17 cellular contexts compared by ENCODE assay signal in genomic region chr17:21198411-21198810, GRCh38. TPM values are rescaled to one million over a fixed set of nuclear protein-coding genes. Genes with fewer than 3 reads are reported as not detected.
DNase-seq lines count a peak whose midpoint lies in the region; ATAC-seq and TF ChIP-seq lines count a peak whose summit lies in the region.
"Had no signal": no experiment of that assay in that cellular context is flagged by ENCODE, and none has a peak within 500 bp of the region (broad histone marks: within the 10 kb centered on the region; RNA-seq: fewer than 3 reads in every experiment).

No MANE protein-coding gene starts in this region.

- no peak overlapping the region for H3K4ac ChIP-seq in IMR-90 (ENCODE audit: low read depth, low read length)

- no peaks in the 10 kb centered on the region for H3K9me3 Mint-ChIP-seq in GM23338
- no peaks in the 10 kb centered on the region for H3K9me3 Mint-ChIP-seq in endodermal cell

- H2AFZ ChIP-seq in GM23338 (no peak overlapping the region), IMR-90 (replicated peaks; ENCODE audit: low read length, poor library complexity) (no peak overlapping the region)

- H2BK15ac ChIP-seq in IMR-90 (ENCODE audit: low read depth, low read length): no peak overlapping the region

- H3K4me1 ChIP-seq in GM23338 (ENCODE audit: insufficient read depth) (peaks cover 36% of the 10 kb centered on the region), IMR-90 (ENCODE audit: control insufficient read depth, insufficient read depth, low read length) (peaks cover 5% of the 10 kb centered on the region; the same call in 1 of the 2 replicates), endodermal cell (ENCODE audit: control insufficient read depth, insufficient read depth, low read length) (peaks cover 10% of the 10 kb centered on the region), skeletal muscle tissue (ENCODE audit: control insufficient read depth in 3 of 3, insufficient read depth in 3 of 3, low read length in 3 of 3) (peaks cover 68 to 84% (median 80%) of the 10 kb centered on the region in 3 donors), tibial artery (peaks cover 0 to 64% (median 38%) of the 10 kb centered on the region in 4 donors)
- H3K4me1 ChIP-seq: Caco-2 had no signal

- H3K36me3 ChIP-seq in GM23338 (ENCODE audit: insufficient read depth) (peaks cover 8% of the 10 kb centered on the region), IMR-90 (ENCODE audit: control insufficient read depth, insufficient read depth, low read length) (peaks cover 26% of the 10 kb centered on the region), endodermal cell (ENCODE audit: control insufficient read depth, insufficient read depth, low read length) (peaks cover 53% of the 10 kb centered on the region), skeletal muscle tissue (ENCODE audit: control insufficient read depth in 3 of 3, insufficient read depth in 3 of 3, low read length in 3 of 3) (peaks cover 21 to 26% (median 22%) of the 10 kb centered on the region in 3 donors), tibial artery (peaks cover 19 to 32% (median 24%) of the 10 kb centered on the region in 3 donors)

- no peak overlapping the region for H3K23ac ChIP-seq in IMR-90 (ENCODE audit: low read depth, low read length)

- H3K9ac ChIP-seq in IMR-90 (ENCODE audit: low read depth, low read length): no peak overlapping the region
- no peak overlapping the region for H3K9ac ChIP-seq in endodermal cell (ENCODE audit: extremely low read depth, low read length, poor library complexity, severe bottlenecking)
- peak overlapping the region in 2 of 3 donors; percentile 25 to 35 for H3K9ac ChIP-seq in skeletal muscle tissue (ENCODE audit: low read depth in 1 of 3, low read length in 3 of 3)

- intact Hi-C loops in IMR-90 (cut with micrococcal nuclease) (no loop called here), tibial artery (cut with DNase I; ENCODE audit: low total_unique reads) (no loop called here)

- H3K14ac ChIP-seq in IMR-90 (replicated peaks; ENCODE audit: low read depth, low read length): no peak overlapping the region

- dilution Hi-C loops in IMR-90 (cut with HindIII; ENCODE audit: low sequenced_read_pairs, unreplicated experiment): no loop called here

- H3K27me3 Mint-ChIP-seq in GM23338 (ENCODE audit: insufficient read depth, low read depth, poor library complexity) (peaks cover 7% of the 10 kb centered on the region), endodermal cell (ENCODE audit: insufficient read depth) (no peaks in the 10 kb centered on the region)

- no peak overlapping the region for H4K8ac ChIP-seq in IMR-90 (ENCODE audit: low read depth in 2 of 2, low read length in 2 of 2)

- TSS peak; percentile 78 for BruUV-seq in IMR-90 (replicated peaks; lab: Mats Ljungman, UMichigan)

- in situ Hi-C loops in IMR-90 (cut with MboI; ENCODE audit: low sequenced_read_pairs): no loop called here

- CTCF ChIA-PET in IMR-90 (lab: Yijun Ruan, JAX): no interaction called here

- no peak overlapping the region for H3K56ac ChIP-seq in IMR-90 (ENCODE audit: extremely low read depth, insufficient read depth, low read length)

- WGBS in IMR-90 (ENCODE audit: extremely low coverage in 2 of 2, insufficient read length in 1 of 2), 2 experiments: 94% methylated on average over 3 of the region's 20 CpGs; no CpG with 5 or more reads in 1 of the 2 experiments
- 96 to 97% methylated on average over 17 to 20 of the region's 20 CpGs for WGBS in endodermal cell (ENCODE audit: insufficient coverage in 1 of 2, insufficient read length in 1 of 2), 2 experiments

- TF ChIP-seq CTCF in GM23338 (conservative IDR thresholded peaks at IDR 0.05; ENCODE audit: low read depth in 2 of 2) (no peak), IMR-90 (conservative IDR thresholded peaks at IDR 0.05; ENCODE audit: low read depth, low read length) (no peak), endodermal cell (conservative IDR thresholded peaks at IDR 0.05) (no peak), tibial artery (IDR thresholded peaks at IDR 0.05) (no peak)

- peaks cover 17 to 80% of the 10 kb centered on the region in 2 experiments for H3K79me1 ChIP-seq in IMR-90 (ENCODE audit: low read depth in 1 of 2, low read length in 2 of 2)

- no peak overlapping the region for H4K91ac ChIP-seq in IMR-90 (ENCODE audit: insufficient read depth, low read depth, low read length)

- peaks cover 63% of the 10 kb centered on the region for H3K79me2 ChIP-seq in GM23338 (replicated peaks; ENCODE audit: insufficient read depth)

- H3K27me3 ChIP-seq in GM23338 (ENCODE audit: insufficient read depth) (no peaks in the 10 kb centered on the region), IMR-90 (ENCODE audit: control insufficient read depth, insufficient read depth, low read length) (no peaks in the 10 kb centered on the region), endodermal cell (ENCODE audit: control insufficient read depth, insufficient read depth, low read length, poor library complexity, severe bottlenecking) (no peaks in the 10 kb centered on the region), skeletal muscle tissue (ENCODE audit: control insufficient read depth in 3 of 3, insufficient read depth in 3 of 3, low read length in 3 of 3) (no peaks in the 10 kb centered on the region), tibial artery (no peaks in the 10 kb centered on the region)

- no peak overlapping the region for H3K4me3 ChIP-seq in GM23338
- H3K4me3 ChIP-seq in IMR-90 (ENCODE audit: insufficient read depth, low read depth, low read length): no peak overlapping the region
- no peak overlapping the region for H3K4me3 ChIP-seq in endodermal cell (ENCODE audit: low read length)
- H3K4me3 ChIP-seq in skeletal muscle tissue (ENCODE audit: low read length in 3 of 3): no peak overlapping the region
- no peak overlapping the region for H3K4me3 ChIP-seq in tibial artery
- H3K4me3 ChIP-seq: SK-N-MC had no signal

- H3K27ac ChIP-seq in GM23338 (ENCODE audit: low read depth): peak overlapping the region; percentile 98
- H3K27ac ChIP-seq in IMR-90 (ENCODE audit: insufficient read depth, low read length): no peak overlapping the region
- no peak overlapping the region for H3K27ac ChIP-seq in endodermal cell (ENCODE audit: low read depth, low read length)
- H3K27ac ChIP-seq in skeletal muscle tissue (ENCODE audit: low read depth, low read length): peak overlapping the region; percentile 72
- H3K27ac ChIP-seq in tibial artery: no peak overlapping the region
- H3K27ac ChIP-seq: SK-N-MC had no signal

- DNase-seq in GM23338 (ENCODE audit: low spot score) (no peak), IMR-90 (no peak), endodermal cell (no peak), NCI-H524 treated with DMSO at 0.1 percent for 48 hours (lab: John Stamatoyannopoulos, UW) (no peak), tibial artery (no peak)
- DNase-seq: C1 segment of cervical spinal cord, Caco-2, EL, HCEC 1CT, KG1, NCI-H1436 treated with DMSO at 0.1 percent for 48 hours, NCI-H2081 treated with DMSO at 0.1 percent for 48 hours, NCI-H524, Right ventricle myocardium superior had no signal

- peaks cover 37% of the 10 kb centered on the region for H3K36me3 Mint-ChIP-seq in GM23338 (ENCODE audit: low read depth)
- peaks cover 32% of the 10 kb centered on the region for H3K36me3 Mint-ChIP-seq in endodermal cell (ENCODE audit: low read depth)

- no peaks in the 10 kb centered on the region for H3K9me3 ChIP-seq in IMR-90 (ENCODE audit: control insufficient read depth, insufficient read depth, low read length)
- no peaks in the 10 kb centered on the region for H3K9me3 ChIP-seq in endodermal cell (ENCODE audit: control insufficient read depth, low read length)
- H3K9me3 ChIP-seq in skeletal muscle tissue (ENCODE audit: control insufficient read depth in 3 of 3, low read length in 3 of 3): no peaks in the 10 kb centered on the region
- no peaks in the 10 kb centered on the region for H3K9me3 ChIP-seq in tibial artery
- H3K9me3 ChIP-seq: Caco-2 had no signal

- no peak overlapping the region for H2BK20ac ChIP-seq in IMR-90 (ENCODE audit: low read depth, low read length)

- ATAC-seq in GM23338 (no peak), IMR-90 (ENCODE audit: low read depth) (no peak), GM21423 (IDR thresholded peaks at IDR 0.05; ENCODE audit: unreplicated experiment) (no peak)

- no peak overlapping the region for H2BK120ac ChIP-seq in IMR-90 (ENCODE audit: low read depth, low read length)

- H2AK5ac ChIP-seq in IMR-90 (ENCODE audit: low read depth, low read length): no peak overlapping the region

- H2AK9ac ChIP-seq in IMR-90 (replicated peaks; ENCODE audit: low read depth, low read length, poor library complexity): no peak overlapping the region

- no peak overlapping the region for H3K4me3 Mint-ChIP-seq in GM23338
- no peak overlapping the region for H3K4me3 Mint-ChIP-seq in endodermal cell

- H4K20me1 ChIP-seq in GM23338 (replicated peaks; ENCODE audit: insufficient read depth) (peaks cover 50% of the 10 kb centered on the region), IMR-90 (ENCODE audit: insufficient read depth, low read length) (peaks cover 72% of the 10 kb centered on the region)

- H3K27ac Mint-ChIP-seq in GM23338 (peak overlapping the region; percentile 53), endodermal cell (peak overlapping the region; percentile 28)

- peaks cover 30% of the 10 kb centered on the region for H3F3A ChIP-seq in GM23338 (replicated peaks; ENCODE audit: low read depth)

- TF ChIP-seq RAD21 in IMR-90 (IDR thresholded peaks at IDR 0.05; ENCODE audit: low read length): no peak

- peak overlapping the region; percentile 1; the same call in 1 of the 2 replicates for H3K4me2 ChIP-seq in GM23338
- H3K4me2 ChIP-seq in IMR-90 (ENCODE audit: low read depth, low read length): no peak overlapping the region

- H4K5ac ChIP-seq in IMR-90 (ENCODE audit: low read depth, low read length): no peak overlapping the region

- H2BK5ac ChIP-seq in IMR-90 (ENCODE audit: low read depth, low read length, poor library complexity, severe bottlenecking): no peak overlapping the region

- no peak overlapping the region for H3K18ac ChIP-seq in IMR-90 (ENCODE audit: low read depth, low read length)

- POLR2A ChIA-PET in IMR-90 (lab: Charles Lee; ENCODE audit: unreplicated experiment): interaction anchor here (0.7 kb wide), 1 partner anchor 14 kb away, joined by 10 read pairs; no protein-coding TSS in a partner anchor

- H3K9me2 ChIP-seq in GM23338 (ENCODE audit: insufficient read depth): no peaks in the 10 kb centered on the region

- peaks cover 21% of the 10 kb centered on the region; the same call in 1 of the 2 replicates for H3K9me1 ChIP-seq in IMR-90 (ENCODE audit: insufficient read depth, low read length)

- TF ChIP-seq POLR2A in IMR-90 (IDR thresholded peaks at IDR 0.05; ENCODE audit: low read depth, low read length): no peak

- H3K4me1 Mint-ChIP-seq in GM23338 (peaks cover 49% of the 10 kb centered on the region), endodermal cell (peaks cover 26% of the 10 kb centered on the region)

RNA-seq across cellular contexts. Expression of gene TMEM11, which starts 15.6 kb away (rescaled TPM):
- 38.5 and 40.0 TPM in 2 replicates for total RNA-seq in GM23338 (2014; rRNA removed; shearing (Covaris generic))
- 84.8 and 90.2 TPM in 2 replicates for polyA plus RNA-seq in GM23338 (2016; fragmentation: Nextera tagmentation; extraction: Ambion mirVana)
- total RNA-seq in IMR-90 (2012; rRNA removed): 19.2 and 19.9 TPM in 2 replicates
- polyA plus RNA-seq in IMR-90 (2012; rRNA removed): 44.7 and 57.6 TPM in 2 replicates
- polyA plus RNA-seq in IMR-90 (2012; cell fraction: cytosol; rRNA removed): 38.0 and 64.3 TPM in 2 replicates
- polyA plus RNA-seq in IMR-90 (2012; cell fraction: nucleus; rRNA removed; ENCODE audit: low replicate concordance): 17.1 and 33.2 TPM in 2 replicates
- 10 to 100 TPM; 26.3 to 28.0 TPM for total RNA-seq in endodermal cell
- polyA plus RNA-seq in endodermal cell (2013, experiment 1 of 2): 29.6 TPM
- polyA plus RNA-seq in endodermal cell (2013, experiment 2 of 2): 26.6 TPM
- total RNA-seq in skeletal muscle tissue: 20.9 TPM

RNA-seq across cellular contexts. Expression of gene NATD1, which starts 54.8 kb away (rescaled TPM):
- total RNA-seq in GM23338 (2014; rRNA removed; shearing (Covaris generic)): 8.1 and 8.7 TPM in 2 replicates
- 2.1 TPM in 2 replicates for polyA plus RNA-seq in GM23338 (2016; fragmentation: Nextera tagmentation; extraction: Ambion mirVana)
- 0.56 and 0.90 TPM in 2 replicates for total RNA-seq in IMR-90 (2012; rRNA removed)
- polyA plus RNA-seq in IMR-90 (2012; rRNA removed): 4.1 and 4.3 TPM in 2 replicates
- polyA plus RNA-seq in IMR-90 (2012; cell fraction: cytosol; rRNA removed): 2.2 and 5.3 TPM in 2 replicates
- polyA plus RNA-seq in IMR-90 (2012; cell fraction: nucleus; rRNA removed; ENCODE audit: low replicate concordance): 4.7 and 7.3 TPM in 2 replicates
- 10 to 100 TPM; 12.2 to 17.2 TPM for total RNA-seq in endodermal cell
- polyA plus RNA-seq in endodermal cell (2013, experiment 1 of 2): 15.2 TPM
- polyA plus RNA-seq in endodermal cell (2013, experiment 2 of 2): 13.7 TPM
- total RNA-seq in skeletal muscle tissue: 3.7 TPM

Comparison
In these comparisons a context has a peak if more than half of its experiments do, and no peak if none do; other contexts are left out.
1. H3K27ac ChIP-seq: peak in GM23338 (single experiment) and skeletal muscle tissue (single experiment); none in IMR-90 (single experiment), endodermal cell (single experiment) and tibial artery (0 of 2).
2. H3K9ac ChIP-seq: peak in skeletal muscle tissue (2 of 3); none in IMR-90 (single experiment) and endodermal cell (single experiment).